In the genomic region with DNA sequence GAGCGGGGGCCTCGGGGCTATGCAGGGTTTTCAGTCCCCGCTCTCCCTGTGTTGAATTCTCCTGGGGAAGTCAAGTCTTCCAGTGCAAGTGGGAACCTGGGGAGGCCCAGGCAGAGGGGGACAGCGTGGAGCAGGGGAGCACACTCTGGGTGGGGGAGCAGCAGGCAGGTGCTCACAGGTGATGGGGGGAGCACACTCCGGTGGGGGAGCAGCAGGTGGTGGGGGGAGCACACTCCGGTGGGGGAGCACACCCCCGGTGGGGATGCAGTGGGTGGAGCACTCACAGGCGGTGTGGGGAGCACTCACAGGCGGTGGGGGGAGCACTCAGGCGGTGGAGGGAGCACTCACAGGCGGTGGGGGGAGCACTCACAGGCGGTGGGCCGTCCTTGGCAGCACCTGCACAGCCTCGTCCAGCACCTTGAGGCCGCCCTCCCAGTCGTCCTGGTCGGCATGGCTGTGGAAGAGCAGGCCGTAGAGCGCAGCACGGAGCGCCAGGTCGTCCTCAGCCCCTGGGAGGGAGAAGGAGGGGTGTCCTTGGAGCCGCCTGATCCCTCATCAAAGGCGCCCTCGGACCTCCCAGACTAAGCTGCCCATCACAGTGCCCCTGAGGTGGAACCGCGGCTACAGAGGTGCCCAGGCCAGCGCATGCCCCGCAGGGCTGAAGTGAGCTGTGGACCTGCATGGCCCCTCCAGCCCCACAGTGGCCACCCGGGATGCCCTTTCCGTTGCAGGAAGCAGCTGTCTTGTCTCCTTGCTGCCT, we compare ENCODE assay signal across 1 cellular context.
TF ChIP-seq lines count a peak whose summit lies in the region.

No MANE protein-coding gene starts in this region.

TF ChIP-seq in A549, 52 proteins besides CTCF, POLR2A, EP300 and RAD21:
- no peak for TF ChIP-seq E2F6 (IDR thresholded peaks at IDR 0.05; ENCODE audit: borderline replicate concordance, low read depth)
- TF ChIP-seq, protein P1, sequence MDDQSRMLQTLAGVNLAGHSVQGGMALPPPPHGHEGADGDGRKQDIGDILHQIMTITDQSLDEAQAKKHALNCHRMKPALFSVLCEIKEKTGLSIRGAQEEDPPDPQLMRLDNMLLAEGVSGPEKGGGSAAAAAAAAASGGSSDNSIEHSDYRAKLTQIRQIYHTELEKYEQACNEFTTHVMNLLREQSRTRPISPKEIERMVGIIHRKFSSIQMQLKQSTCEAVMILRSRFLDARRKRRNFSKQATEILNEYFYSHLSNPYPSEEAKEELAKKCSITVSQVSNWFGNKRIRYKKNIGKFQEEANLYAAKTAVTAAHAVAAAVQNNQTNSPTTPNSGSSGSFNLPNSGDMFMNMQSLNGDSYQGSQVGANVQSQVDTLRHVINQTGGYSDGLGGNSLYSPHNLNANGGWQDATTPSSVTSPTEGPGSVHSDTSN (IDR thresholded peaks at IDR 0.05): no peak
- TF ChIP-seq BHLHE40 (IDR thresholded peaks at IDR 0.05; ENCODE audit: low read depth, low read length): no peak
- no peak for TF ChIP-seq KDM1A (IDR thresholded peaks at IDR 0.05; ENCODE audit: low read depth)
- TF ChIP-seq SREBF2 (IDR thresholded peaks at IDR 0.05): no peak
- no peak for TF ChIP-seq RFX5 (IDR thresholded peaks at IDR 0.05)
- TF ChIP-seq CEBPB (IDR thresholded peaks at IDR 0.05): no peak
TF ChIP-seq in A549: peak in this region for 0.
